1 cellular context compared by ENCODE assay signal in the genomic region with DNA sequence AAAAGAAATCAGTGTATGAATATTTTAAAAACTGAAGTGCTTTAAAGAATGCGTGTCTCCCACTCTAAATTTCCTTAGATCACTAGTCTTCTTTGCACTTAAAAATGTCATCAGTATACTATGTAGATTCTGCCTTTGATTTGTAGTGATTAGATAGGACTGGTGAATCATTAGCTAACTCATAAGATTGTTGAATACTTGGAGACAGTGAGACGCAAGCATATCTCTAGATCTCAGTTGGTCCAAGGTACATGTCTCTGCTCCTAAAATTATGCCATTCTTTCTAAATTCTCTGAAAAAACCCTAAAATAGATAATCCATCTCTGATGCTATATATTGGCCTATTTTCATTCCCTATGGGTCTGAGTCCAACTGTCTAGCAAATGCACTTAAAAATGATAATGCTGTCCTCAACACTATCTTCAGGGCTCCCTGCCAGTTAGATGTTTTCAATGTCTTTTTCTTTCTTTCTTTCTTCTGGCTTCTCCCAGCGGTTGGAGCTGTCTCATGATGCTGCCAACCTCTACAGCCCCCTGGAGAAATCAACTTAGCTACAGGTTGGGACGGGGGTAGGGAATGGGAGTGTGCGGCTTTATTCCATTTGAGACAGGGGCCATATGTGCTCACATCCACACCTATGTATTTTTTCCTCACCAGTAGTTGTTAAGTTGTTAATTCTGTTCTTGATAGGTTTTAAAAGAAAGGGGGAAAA.
TF ChIP-seq lines count a peak whose summit lies in the region.

No MANE protein-coding gene starts in this region.

TF ChIP-seq in SK-N-SH treated with all-trans-retinoic acid at 6 μM for 48 hours, 23 proteins besides CTCF, POLR2A, EP300 and RAD21 (continued from another document):
- TF ChIP-seq, protein P1, sequence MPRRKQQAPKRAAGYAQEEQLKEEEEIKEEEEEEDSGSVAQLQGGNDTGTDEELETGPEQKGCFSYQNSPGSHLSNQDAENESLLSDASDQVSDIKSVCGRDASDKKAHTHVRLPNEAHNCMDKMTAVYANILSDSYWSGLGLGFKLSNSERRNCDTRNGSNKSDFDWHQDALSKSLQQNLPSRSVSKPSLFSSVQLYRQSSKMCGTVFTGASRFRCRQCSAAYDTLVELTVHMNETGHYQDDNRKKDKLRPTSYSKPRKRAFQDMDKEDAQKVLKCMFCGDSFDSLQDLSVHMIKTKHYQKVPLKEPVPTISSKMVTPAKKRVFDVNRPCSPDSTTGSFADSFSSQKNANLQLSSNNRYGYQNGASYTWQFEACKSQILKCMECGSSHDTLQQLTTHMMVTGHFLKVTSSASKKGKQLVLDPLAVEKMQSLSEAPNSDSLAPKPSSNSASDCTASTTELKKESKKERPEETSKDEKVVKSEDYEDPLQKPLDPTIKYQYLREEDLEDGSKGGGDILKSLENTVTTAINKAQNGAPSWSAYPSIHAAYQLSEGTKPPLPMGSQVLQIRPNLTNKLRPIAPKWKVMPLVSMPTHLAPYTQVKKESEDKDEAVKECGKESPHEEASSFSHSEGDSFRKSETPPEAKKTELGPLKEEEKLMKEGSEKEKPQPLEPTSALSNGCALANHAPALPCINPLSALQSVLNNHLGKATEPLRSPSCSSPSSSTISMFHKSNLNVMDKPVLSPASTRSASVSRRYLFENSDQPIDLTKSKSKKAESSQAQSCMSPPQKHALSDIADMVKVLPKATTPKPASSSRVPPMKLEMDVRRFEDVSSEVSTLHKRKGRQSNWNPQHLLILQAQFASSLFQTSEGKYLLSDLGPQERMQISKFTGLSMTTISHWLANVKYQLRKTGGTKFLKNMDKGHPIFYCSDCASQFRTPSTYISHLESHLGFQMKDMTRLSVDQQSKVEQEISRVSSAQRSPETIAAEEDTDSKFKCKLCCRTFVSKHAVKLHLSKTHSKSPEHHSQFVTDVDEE (CRISPR knock-in tag; IDR thresholded peaks at IDR 0.05), result no peak
- TF ChIP-seq ARNTL (CRISPR knock-in tag; IDR thresholded peaks at IDR 0.05; ENCODE audit: borderline replicate concordance, low read depth) (no peak), TCF4 (CRISPR knock-in tag; IDR thresholded peaks at IDR 0.05; ENCODE audit: borderline replicate concordance) (no peak), OSR1 (CRISPR knock-in tag; IDR thresholded peaks at IDR 0.05) (no peak), ZNF8 (CRISPR knock-in tag; IDR thresholded peaks at IDR 0.05) (no peak), TOX (CRISPR knock-in tag; IDR thresholded peaks at IDR 0.05; ENCODE audit: borderline replicate concordance) (peak; percentile 18; the same call in 1 of the 2 replicates)
- TF ChIP-seq, protein P2, sequence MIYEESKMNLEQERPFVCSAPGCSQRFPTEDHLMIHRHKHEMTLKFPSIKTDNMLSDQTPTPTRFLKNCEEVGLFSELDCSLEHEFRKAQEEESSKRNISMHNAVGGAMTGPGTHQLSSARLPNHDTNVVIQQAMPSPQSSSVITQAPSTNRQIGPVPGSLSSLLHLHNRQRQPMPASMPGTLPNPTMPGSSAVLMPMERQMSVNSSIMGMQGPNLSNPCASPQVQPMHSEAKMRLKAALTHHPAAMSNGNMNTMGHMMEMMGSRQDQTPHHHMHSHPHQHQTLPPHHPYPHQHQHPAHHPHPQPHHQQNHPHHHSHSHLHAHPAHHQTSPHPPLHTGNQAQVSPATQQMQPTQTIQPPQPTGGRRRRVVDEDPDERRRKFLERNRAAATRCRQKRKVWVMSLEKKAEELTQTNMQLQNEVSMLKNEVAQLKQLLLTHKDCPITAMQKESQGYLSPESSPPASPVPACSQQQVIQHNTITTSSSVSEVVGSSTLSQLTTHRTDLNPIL (CRISPR knock-in tag; IDR thresholded peaks at IDR 0.05; ENCODE audit: low read depth), result no peak
- TF ChIP-seq, protein P3, sequence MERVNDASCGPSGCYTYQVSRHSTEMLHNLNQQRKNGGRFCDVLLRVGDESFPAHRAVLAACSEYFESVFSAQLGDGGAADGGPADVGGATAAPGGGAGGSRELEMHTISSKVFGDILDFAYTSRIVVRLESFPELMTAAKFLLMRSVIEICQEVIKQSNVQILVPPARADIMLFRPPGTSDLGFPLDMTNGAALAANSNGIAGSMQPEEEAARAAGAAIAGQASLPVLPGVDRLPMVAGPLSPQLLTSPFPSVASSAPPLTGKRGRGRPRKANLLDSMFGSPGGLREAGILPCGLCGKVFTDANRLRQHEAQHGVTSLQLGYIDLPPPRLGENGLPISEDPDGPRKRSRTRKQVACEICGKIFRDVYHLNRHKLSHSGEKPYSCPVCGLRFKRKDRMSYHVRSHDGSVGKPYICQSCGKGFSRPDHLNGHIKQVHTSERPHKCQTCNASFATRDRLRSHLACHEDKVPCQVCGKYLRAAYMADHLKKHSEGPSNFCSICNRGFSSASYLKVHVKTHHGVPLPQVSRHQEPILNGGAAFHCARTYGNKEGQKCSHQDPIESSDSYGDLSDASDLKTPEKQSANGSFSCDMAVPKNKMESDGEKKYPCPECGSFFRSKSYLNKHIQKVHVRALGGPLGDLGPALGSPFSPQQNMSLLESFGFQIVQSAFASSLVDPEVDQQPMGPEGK (CRISPR knock-in tag; IDR thresholded peaks at IDR 0.05; ENCODE audit: borderline replicate concordance), result no peak
